ENCODE assay signal across 8 cellular contexts in genomic region chr1:38005195-38006007, GRCh38. TPM values are rescaled to one million over a fixed set of nuclear protein-coding genes. Genes with fewer than 3 reads are reported as not detected.
DNase-seq lines count a peak whose midpoint lies in the region; ATAC-seq, FAIRE-seq and TF ChIP-seq lines count a peak whose summit lies in the region.

Gene FHL3 (minus strand): TSS chr1:38005514. CDS start chr1:37999412, 6,102 bp downstream.

- H3K9me3 Mint-ChIP-seq in activated CD4-positive, alpha-beta memory T cell treated with anti-CD3 and anti-CD28 coated beads for 36 hours, result no peaks in the 10 kb centered on the region

- CTCF ChIA-PET in activated CD4-positive, alpha-beta memory T cell treated with anti-CD3 and anti-CD28 coated beads for 36 hours (lab: Charles Lee), result no interaction called here
- CTCF ChIA-PET in endothelial cell of umbilical vein (lab: Charles Lee), result interaction anchor here (0.9 kb wide), 1 partner anchor 11 kb away, joined by 4 read pairs; no protein-coding TSS in a partner anchor

- H3K27ac ChIP-seq in endothelial cell of umbilical vein (ENCODE audit: insufficient read depth, low read depth, low read length), result peak within 1 kb of the TSS; percentile 50
- H3K27ac ChIP-seq in transverse colon, result peak within 1 kb of the TSS; percentile 80 to 94 (median 90)

- TF ChIP-seq CTCF in endothelial cell of umbilical vein (IDR thresholded peaks at IDR 0.05; ENCODE audit: extremely low read depth in 1 of 2, insufficient read depth in 1 of 2, low read depth in 1 of 2, low read length in 2 of 2), result no peak
- no peak for TF ChIP-seq CTCF in transverse colon (IDR thresholded peaks at IDR 0.05)

- intact Hi-C loops in activated CD4-positive, alpha-beta memory T cell treated with anti-CD3 and anti-CD28 coated beads for 36 hours (cut with micrococcal nuclease), result no loop called here
- intact Hi-C loops in endothelial cell of umbilical vein (cut with micrococcal nuclease), result no loop called here
- intact Hi-C loops in transverse colon (cut with DNase I; ENCODE audit: low total_unique reads), result no loop called here

- POLR2A ChIA-PET in activated CD4-positive, alpha-beta memory T cell treated with anti-CD3 and anti-CD28 coated beads for 36 hours (lab: Charles Lee), result no interaction called here
- POLR2A ChIA-PET in endothelial cell of umbilical vein (lab: Charles Lee), result interaction anchor here (0.6 kb wide), 1 partner anchor 12 kb away, joined by 3 read pairs; no protein-coding TSS in a partner anchor

- peak; percentile 87 for TF ChIP-seq POLR2A in endothelial cell of umbilical vein (IDR thresholded peaks at IDR 0.05; ENCODE audit: low read depth, low read length)
- no peak for TF ChIP-seq POLR2A in transverse colon (IDR thresholded peaks at IDR 0.05)

- no peaks in the 10 kb centered on the region for H4K20me1 ChIP-seq in endothelial cell of umbilical vein (replicated peaks; ENCODE audit: control insufficient read depth, extremely low read depth, insufficient read depth, low read length)

- FAIRE-seq in endothelial cell of umbilical vein (lab: Jason Lieb, UNC), result peak; percentile 77

- peaks cover 1% of the 10 kb centered on the region for H3K27me3 Mint-ChIP-seq in activated CD4-positive, alpha-beta memory T cell treated with anti-CD3 and anti-CD28 coated beads for 36 hours

- dilution Hi-C loops in endothelial cell of umbilical vein (cut with MboI; ENCODE audit: extremely low pct_ligation_motif_present, low sequenced_read_pairs), result no loop called here

- H3K36me3 Mint-ChIP-seq in activated CD4-positive, alpha-beta memory T cell treated with anti-CD3 and anti-CD28 coated beads for 36 hours, result peaks cover 4% of the 10 kb centered on the region

- in situ Hi-C loops in transverse colon (cut with MboI; ENCODE audit: low pct_ligation_motif_present in 1 of 4, low pct_unique_long_range_greater_than_20kb in 1 of 4, low sequenced_read_pairs in 3 of 4), result no loop called here

- DNase-seq in SKM-1 treated with dmso at 0.1 percent for 144 hours (lab: John Stamatoyannopoulos, UW; ENCODE audit: unreplicated experiment), result peak; percentile 60
- DNase-seq in SKM-1 (lab: John Stamatoyannopoulos, UW; ENCODE audit: unreplicated experiment), result no peak
- DNase-seq in NCI-H146 treated with DMSO at 0.1 percent for 48 hours (lab: John Stamatoyannopoulos, UW; ENCODE audit: unreplicated experiment), result peak; percentile 17
- DNase-seq in activated CD4-positive, alpha-beta memory T cell treated with anti-CD3 and anti-CD28 coated beads for 36 hours, result peak; percentile 60
- DNase-seq in endothelial cell of umbilical vein (ENCODE audit: low read depth, low spot score), result peak; percentile 25
- no peak for DNase-seq in mucosa of gallbladder (ENCODE audit: low spot score)
- peak; percentile 66 for DNase-seq in transverse colon

- TF ChIP-seq EP300 in transverse colon (IDR thresholded peaks at IDR 0.05; ENCODE audit: low read depth), result no peak

- peak within 1 kb of the TSS; percentile 53 to 84 (median 60) for H3K4me3 ChIP-seq in endothelial cell of umbilical vein (replicated peaks in 1 of 3; ENCODE audit: insufficient read depth in 1 of 3, low read depth in 1 of 3, low read length in 3 of 3)
- peak within 1 kb of the TSS; percentile 50 to 68 (median 64) for H3K4me3 ChIP-seq in transverse colon

- H3K9me1 ChIP-seq in endothelial cell of umbilical vein (replicated peaks; ENCODE audit: control insufficient read depth, extremely low read depth, insufficient read depth, low read length), result no peaks in the 10 kb centered on the region

- no peak for ATAC-seq in GM21390 (IDR thresholded peaks at IDR 0.05; ENCODE audit: unreplicated experiment)

- H3K79me2 ChIP-seq in endothelial cell of umbilical vein (ENCODE audit: control insufficient read depth, insufficient read depth, low read length), result peaks cover 37% of the 10 kb centered on the region

- H2AFZ ChIP-seq in endothelial cell of umbilical vein (ENCODE audit: low read depth, low read length), result no peak within 1 kb of the TSS

- H3K9me3 ChIP-seq in endothelial cell of umbilical vein (replicated peaks; ENCODE audit: control insufficient read depth, insufficient read depth, low read length), result no peaks in the 10 kb centered on the region
- no peaks in the 10 kb centered on the region for H3K9me3 ChIP-seq in transverse colon

- WGBS in transverse colon (ENCODE audit: low coverage in 1 of 2), 2 donors, result 19% methylated on average over 9 of the region's 83 CpGs; no CpG with 5 or more reads in 1 of the 2 donors

- peaks cover 41% of the 10 kb centered on the region for H3K4me1 Mint-ChIP-seq in activated CD4-positive, alpha-beta memory T cell treated with anti-CD3 and anti-CD28 coated beads for 36 hours (ENCODE audit: low read depth)

- H3K4me3 Mint-ChIP-seq in activated CD4-positive, alpha-beta memory T cell treated with anti-CD3 and anti-CD28 coated beads for 36 hours, result peak within 1 kb of the TSS; percentile 80

- H3K27ac Mint-ChIP-seq in activated CD4-positive, alpha-beta memory T cell treated with anti-CD3 and anti-CD28 coated beads for 36 hours, result peak within 1 kb of the TSS; percentile 61

- H3K36me3 ChIP-seq in endothelial cell of umbilical vein (ENCODE audit: control insufficient read depth in 2 of 2, extremely low read depth in 1 of 2, insufficient read depth in 2 of 2, low read length in 2 of 2), result no peaks in the 10 kb centered on the region
- no peaks in the 10 kb centered on the region for H3K36me3 ChIP-seq in transverse colon

- BruUV-seq in endothelial cell of umbilical vein (replicated peaks; lab: Mats Ljungman, UMichigan), result no TSS peak

- H3K9ac ChIP-seq in endothelial cell of umbilical vein (replicated peaks; ENCODE audit: extremely low read depth, insufficient read depth, low read length), result peak within 1 kb of the TSS; percentile 83

- H3K4me1 ChIP-seq in endothelial cell of umbilical vein (ENCODE audit: control insufficient read depth, extremely low read depth, insufficient read depth, low read length) (peaks cover 35% of the 10 kb centered on the region), transverse colon (peaks cover 19 to 43% (median 31%) of the 10 kb centered on the region in 4 donors)

- H3K27me3 ChIP-seq in endothelial cell of umbilical vein (ENCODE audit: control insufficient read depth in 2 of 2, insufficient read depth in 2 of 2, low read length in 2 of 2), result no peaks in the 10 kb centered on the region
- H3K27me3 ChIP-seq in transverse colon, result peaks cover 34% of the 10 kb centered on the region

- peak within 1 kb of the TSS; percentile 80 for H3K4me2 ChIP-seq in endothelial cell of umbilical vein (ENCODE audit: insufficient read depth, low read length)

TF ChIP-seq in endothelial cell of umbilical vein, 7 proteins besides CTCF, POLR2A, EP300 and RAD21:
- no peak for TF ChIP-seq MAX (IDR thresholded peaks at IDR 0.05; ENCODE audit: insufficient read depth, insufficient read length)
- TF ChIP-seq POLR2AphosphoS5 (IDR thresholded peaks at IDR 0.05; ENCODE audit: insufficient read depth, low read depth, low read length), result peak; percentile 93
- no peak for TF ChIP-seq FOS (IDR thresholded peaks at IDR 0.05; ENCODE audit: borderline replicate concordance, insufficient read depth, low read length)

RNA-seq across cellular contexts. Expression of gene FHL3, which starts in this region (rescaled TPM):
- total RNA-seq in activated CD4-positive, alpha-beta memory T cell treated with anti-CD3 and anti-CD28 coated beads for 36 hours, result 10 to 100 TPM; 14.4 to 14.7 TPM
- total RNA-seq in endothelial cell of umbilical vein (58.7 and 63.8 TPM in 2 replicates), mucosa of gallbladder (11.2 TPM), transverse colon (10 to 100 TPM in 3 of 4 donors, 1 to 10 TPM in 1; 3.0 to 19.1 (median 12.2) TPM)
- polyA plus RNA-seq in endothelial cell of umbilical vein, result 21.3 and 26.1 TPM in 2 replicates
- polyA plus RNA-seq in endothelial cell of umbilical vein (2011; cell fraction: cytosol; rRNA removed), result 23.4 and 25.6 TPM in 2 replicates
- 52.4 and 54.1 TPM in 2 replicates for polyA plus RNA-seq in endothelial cell of umbilical vein (2011; cell fraction: nucleus; rRNA removed)
- polyA plus RNA-seq in endothelial cell of umbilical vein (2012), result 28.2 and 31.4 TPM in 2 replicates
- 41.8 and 59.1 TPM in 2 replicates for polyA minus RNA-seq in endothelial cell of umbilical vein
- 11.6 TPM for polyA minus RNA-seq in endothelial cell of umbilical vein (2011; cell fraction: cytosol; rRNA and poly(A)+ RNA removed)
- polyA minus RNA-seq in endothelial cell of umbilical vein (2011; cell fraction: nucleus; rRNA and poly(A)+ RNA removed), result 57.2 and 60.0 TPM in 2 replicates

Comparison
In these comparisons a context has a peak if more than half of its experiments do, and no peak if none do; other contexts are left out.
1. DNase-seq: peak in SKM-1 treated with dmso at 0.1 percent for 144 hours (single experiment), NCI-H146 treated with DMSO at 0.1 percent for 48 hours (single experiment), activated CD4-positive, alpha-beta memory T cell treated with anti-CD3 and anti-CD28 coated beads for 36 hours (single experiment), endothelial cell of umbilical vein (single experiment) and transverse colon (single experiment); none in SKM-1 (single experiment) and mucosa of gallbladder (single experiment).